1 cellular context compared by ENCODE assay signal in the genomic region with DNA sequence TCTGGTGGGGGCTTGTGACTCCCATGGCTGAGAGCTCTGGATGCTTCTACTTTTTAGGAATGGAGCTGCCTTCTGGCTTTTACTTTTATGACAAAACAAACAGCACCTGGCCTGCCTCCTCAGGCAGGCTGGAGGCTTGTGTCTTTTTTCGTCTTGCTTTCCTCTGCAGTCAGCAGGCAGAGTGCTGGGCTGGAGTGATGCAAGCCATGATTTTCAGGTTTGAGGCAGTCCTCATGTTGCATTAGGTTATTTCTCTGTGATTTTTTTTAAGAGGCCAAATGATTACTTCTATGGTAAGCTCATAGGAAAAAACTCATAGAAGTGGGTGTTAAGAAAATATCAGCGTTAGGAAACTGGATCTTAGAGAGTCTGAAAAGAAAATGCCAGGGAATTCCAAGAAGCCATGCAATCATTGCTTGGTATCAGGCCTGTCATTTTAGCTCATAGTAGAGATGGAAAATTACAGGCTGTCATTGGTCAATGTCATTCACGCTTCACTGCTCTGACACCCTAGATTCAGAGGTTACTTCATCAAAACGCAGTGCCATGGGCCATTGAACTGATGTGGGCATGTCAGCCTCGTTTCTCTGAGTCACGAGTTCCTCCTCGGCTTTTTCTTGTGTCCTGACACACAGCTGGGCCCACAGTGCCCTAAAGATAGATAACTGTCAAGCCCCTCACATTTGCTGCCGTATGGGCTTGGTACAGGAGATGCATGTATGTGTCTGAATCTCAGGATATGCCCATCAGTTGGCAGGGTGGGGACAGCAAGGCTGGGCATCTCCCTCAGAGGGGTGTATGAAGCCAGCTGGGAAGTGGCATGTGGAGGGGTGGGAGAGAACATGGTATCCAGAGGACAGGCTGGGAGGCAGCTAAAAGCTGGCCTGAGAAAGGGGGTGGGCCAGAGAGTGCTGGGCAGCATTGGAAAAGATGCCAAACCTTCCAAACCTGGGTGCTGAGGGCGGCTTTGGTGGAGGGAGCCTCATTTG.
TF ChIP-seq lines count a peak whose summit lies in the region.

No MANE protein-coding gene starts in this region.

TF ChIP-seq in HEK293, 187 proteins besides CTCF, POLR2A, EP300 and RAD21 (continued from another document):
- TF ChIP-seq, protein P1, sequence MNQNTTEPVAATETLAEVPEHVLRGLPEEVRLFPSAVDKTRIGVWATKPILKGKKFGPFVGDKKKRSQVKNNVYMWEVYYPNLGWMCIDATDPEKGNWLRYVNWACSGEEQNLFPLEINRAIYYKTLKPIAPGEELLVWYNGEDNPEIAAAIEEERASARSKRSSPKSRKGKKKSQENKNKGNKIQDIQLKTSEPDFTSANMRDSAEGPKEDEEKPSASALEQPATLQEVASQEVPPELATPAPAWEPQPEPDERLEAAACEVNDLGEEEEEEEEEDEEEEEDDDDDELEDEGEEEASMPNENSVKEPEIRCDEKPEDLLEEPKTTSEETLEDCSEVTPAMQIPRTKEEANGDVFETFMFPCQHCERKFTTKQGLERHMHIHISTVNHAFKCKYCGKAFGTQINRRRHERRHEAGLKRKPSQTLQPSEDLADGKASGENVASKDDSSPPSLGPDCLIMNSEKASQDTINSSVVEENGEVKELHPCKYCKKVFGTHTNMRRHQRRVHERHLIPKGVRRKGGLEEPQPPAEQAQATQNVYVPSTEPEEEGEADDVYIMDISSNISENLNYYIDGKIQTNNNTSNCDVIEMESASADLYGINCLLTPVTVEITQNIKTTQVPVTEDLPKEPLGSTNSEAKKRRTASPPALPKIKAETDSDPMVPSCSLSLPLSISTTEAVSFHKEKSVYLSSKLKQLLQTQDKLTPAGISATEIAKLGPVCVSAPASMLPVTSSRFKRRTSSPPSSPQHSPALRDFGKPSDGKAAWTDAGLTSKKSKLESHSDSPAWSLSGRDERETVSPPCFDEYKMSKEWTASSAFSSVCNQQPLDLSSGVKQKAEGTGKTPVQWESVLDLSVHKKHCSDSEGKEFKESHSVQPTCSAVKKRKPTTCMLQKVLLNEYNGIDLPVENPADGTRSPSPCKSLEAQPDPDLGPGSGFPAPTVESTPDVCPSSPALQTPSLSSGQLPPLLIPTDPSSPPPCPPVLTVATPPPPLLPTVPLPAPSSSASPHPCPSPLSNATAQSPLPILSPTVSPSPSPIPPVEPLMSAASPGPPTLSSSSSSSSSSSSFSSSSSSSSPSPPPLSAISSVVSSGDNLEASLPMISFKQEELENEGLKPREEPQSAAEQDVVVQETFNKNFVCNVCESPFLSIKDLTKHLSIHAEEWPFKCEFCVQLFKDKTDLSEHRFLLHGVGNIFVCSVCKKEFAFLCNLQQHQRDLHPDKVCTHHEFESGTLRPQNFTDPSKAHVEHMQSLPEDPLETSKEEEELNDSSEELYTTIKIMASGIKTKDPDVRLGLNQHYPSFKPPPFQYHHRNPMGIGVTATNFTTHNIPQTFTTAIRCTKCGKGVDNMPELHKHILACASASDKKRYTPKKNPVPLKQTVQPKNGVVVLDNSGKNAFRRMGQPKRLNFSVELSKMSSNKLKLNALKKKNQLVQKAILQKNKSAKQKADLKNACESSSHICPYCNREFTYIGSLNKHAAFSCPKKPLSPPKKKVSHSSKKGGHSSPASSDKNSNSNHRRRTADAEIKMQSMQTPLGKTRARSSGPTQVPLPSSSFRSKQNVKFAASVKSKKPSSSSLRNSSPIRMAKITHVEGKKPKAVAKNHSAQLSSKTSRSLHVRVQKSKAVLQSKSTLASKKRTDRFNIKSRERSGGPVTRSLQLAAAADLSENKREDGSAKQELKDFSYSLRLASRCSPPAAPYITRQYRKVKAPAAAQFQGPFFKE (tag by site-specific recombination; IDR thresholded peaks at IDR 0.05; ENCODE audit: borderline replicate concordance) = no peak
